In the genomic region with DNA sequence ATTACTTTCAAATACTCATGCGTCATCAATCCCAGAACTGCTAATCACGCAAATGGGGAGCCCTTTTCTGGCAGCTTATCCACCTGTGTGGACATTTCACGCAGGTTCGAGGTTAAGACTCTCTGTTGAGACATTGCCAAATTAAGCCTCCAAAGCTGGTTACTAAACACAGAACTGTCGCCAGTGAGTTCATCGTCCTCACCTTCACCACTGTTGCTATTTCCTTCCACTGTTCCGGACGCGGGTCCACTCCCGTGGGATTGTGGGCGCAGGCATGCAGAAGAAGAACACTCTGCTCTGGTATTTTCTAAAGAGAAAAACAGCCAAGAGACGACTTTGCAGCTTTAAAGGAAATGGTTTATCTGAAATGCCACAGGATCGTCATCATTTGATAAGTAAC, we compare ENCODE assay signal across 28 cellular contexts. TPM values are rescaled to one million over a fixed set of nuclear protein-coding genes. Genes with fewer than 3 reads are reported as not detected.
A peak's percentile ranks its signal among the peaks of the same experiment; 100 is the strongest.
DNase-seq lines count a peak whose midpoint lies in the region; ATAC-seq, FAIRE-seq and TF ChIP-seq lines count a peak whose summit lies in the region.
"Had no signal": no experiment of that assay in that cellular context is flagged by ENCODE, and none has a peak within 500 bp of the region (broad histone marks: within the 10 kb centered on the region; RNA-seq: fewer than 3 reads in every experiment).

No MANE protein-coding gene starts in this region.

- no peak for TF ChIP-seq EP300 in GM12878 (IDR thresholded peaks at IDR 0.05; ENCODE audit: borderline replicate concordance in 1 of 2, control insufficient read depth in 1 of 2, low read depth in 2 of 2, low read length in 2 of 2)
- TF ChIP-seq EP300 in HepG2 (IDR thresholded peaks at IDR 0.05; ENCODE audit: low read depth in 2 of 2, low read length in 2 of 2), result no peak
- TF ChIP-seq EP300 in HepG2 (CRISPR knock-in tag; IDR thresholded peaks at IDR 0.05; ENCODE audit: borderline replicate concordance), result no peak
- no peak for TF ChIP-seq EP300 in ovary (IDR thresholded peaks at IDR 0.05)

- no peak for TF ChIP-seq RAD21 in GM12878 (IDR thresholded peaks at IDR 0.05; ENCODE audit: insufficient read depth, low read depth, low read length)
- TF ChIP-seq RAD21 in HepG2 (CRISPR knock-in tag; IDR thresholded peaks at IDR 0.05), result no peak

- no peaks in the 10 kb centered on the region for H3K9me3 ChIP-seq in BLaER1 treated with 17β-estradiol and CSF1 and Interleukin-3, amounts not matched to agents 10 nM and 100 nM (replicated peaks in 1 of 11)
- H3K9me3 ChIP-seq in GM12878 (replicated peaks; ENCODE audit: control insufficient read depth, insufficient read depth, low read length) (no peaks in the 10 kb centered on the region), HepG2 (ENCODE audit: low read length) (no peaks in the 10 kb centered on the region), right lobe of liver (no peaks in the 10 kb centered on the region), neural progenitor cell (ENCODE audit: low read depth) (no peaks in the 10 kb centered on the region), ovary (no peaks in the 10 kb centered on the region)
- H3K9me3 ChIP-seq: BE2C had no signal

- POLR2A ChIA-PET in GM12878 (lab: Charles Lee), result no interaction called here
- POLR2A ChIA-PET in HepG2 (lab: Yijun Ruan, JAX), result no interaction called here

- H3F3A ChIP-seq in neural progenitor cell (ENCODE audit: low read depth), result no peaks in the 10 kb centered on the region

- peaks cover 27% of the 10 kb centered on the region for H3K36me3 Mint-ChIP-seq in neural progenitor cell
- H3K36me3 Mint-ChIP-seq in stimulated activated memory B cell treated with anti-CD40 and anti-IgM and Interleukin-4, amounts not matched to agents 10 μg/mL and 1 μg/mL and 100 μg/mL, for 72 hours, result peaks cover 64% of the 10 kb centered on the region

- ATAC-seq in GM12878 (no peak), HepG2 (no peak), right lobe of liver (peak; percentile 23 to 52 (median 48)), GM21529 (IDR thresholded peaks at IDR 0.05; ENCODE audit: unreplicated experiment) (no peak)
- ATAC-seq in stimulated activated memory B cell treated with anti-CD40 and anti-IgM and Interleukin-4, amounts not matched to agents 10 μg/mL and 1 μg/mL and 100 μg/mL, for 72 hours, result no peak

- H3K4me3 ChIP-seq in BLaER1 treated with 17β-estradiol and CSF1 and Interleukin-3, amounts not matched to agents 10 nM and 100 nM, result no peak overlapping the region
- no peak overlapping the region for H3K4me3 ChIP-seq in GM12878
- H3K4me3 ChIP-seq in HepG2 (replicated peaks in 1 of 3; ENCODE audit: insufficient read depth in 1 of 3, low read depth in 2 of 3, low read length in 3 of 3), result no peak overlapping the region
- H3K4me3 ChIP-seq in right lobe of liver, result no peak overlapping the region
- no peak overlapping the region for H3K4me3 ChIP-seq in neural progenitor cell
- H3K4me3 ChIP-seq in ovary, result no peak overlapping the region

- peak overlapping the region in 7 of 11 experiments; percentile 20 to 55 (median 45); a peak in 12 of 22 replicates for H3K4me2 ChIP-seq in BLaER1 treated with 17β-estradiol and CSF1 and Interleukin-3, amounts not matched to agents 10 nM and 100 nM
- H3K4me2 ChIP-seq in GM12878 (ENCODE audit: control insufficient read depth, insufficient read depth) (no peak overlapping the region), HepG2 (ENCODE audit: low read depth, low read length) (no peak overlapping the region), neural progenitor cell (no peak overlapping the region)

- RAD21 ChIA-PET in GM12878 (lab: Charles Lee; ENCODE audit: unreplicated experiment), result no interaction called here

- intact Hi-C loops in GM12878 (cut with micrococcal nuclease; ENCODE audit: unreplicated experiment), result no loop called here
- intact Hi-C loops in HepG2 (cut with micrococcal nuclease; ENCODE audit: unreplicated experiment), result no loop called here
- intact Hi-C loops in right lobe of liver (cut with DNase I), result no loop called here
- intact Hi-C loops in ovary (cut with DNase I), result no loop called here

- H3K9me3 Mint-ChIP-seq in neural progenitor cell, result no peaks in the 10 kb centered on the region
- H3K9me3 Mint-ChIP-seq in stimulated activated memory B cell treated with anti-CD40 and anti-IgM and Interleukin-4, amounts not matched to agents 10 μg/mL and 1 μg/mL and 100 μg/mL, for 72 hours, result no peaks in the 10 kb centered on the region
- H3K9me3 Mint-ChIP-seq: CD14-positive monocyte; CD4-positive, alpha-beta memory T cell; CD4-positive, CD25-positive, alpha-beta regulatory T cell; CD8-positive, alpha-beta memory T cell had no signal

- FAIRE-seq in GM12878 (lab: Jason Lieb, UNC) (no peak), HepG2 (lab: Jason Lieb, UNC) (no peak)
- FAIRE-seq: A204.1, G401.6, GM12891, GM19239 had no signal

- H3K27me3 ChIP-seq in BLaER1 treated with 17β-estradiol and CSF1 and Interleukin-3, amounts not matched to agents 10 nM and 100 nM, result no peaks in the 10 kb centered on the region
- H3K27me3 ChIP-seq in GM12878 (replicated peaks in 1 of 2; ENCODE audit: control insufficient read depth in 2 of 2, insufficient read depth in 2 of 2, low read length in 1 of 2) (no peaks in the 10 kb centered on the region), HepG2 (ENCODE audit: control insufficient read depth in 1 of 2, insufficient read depth in 2 of 2, low read length in 2 of 2) (no peaks in the 10 kb centered on the region), right lobe of liver (no peaks in the 10 kb centered on the region), neural progenitor cell (no peaks in the 10 kb centered on the region), ovary (no peaks in the 10 kb centered on the region)
- H3K27me3 ChIP-seq: BE2C had no signal

- H3K27ac Mint-ChIP-seq in neural progenitor cell, result no peak overlapping the region
- H3K27ac Mint-ChIP-seq in stimulated activated memory B cell treated with anti-CD40 and anti-IgM and Interleukin-4, amounts not matched to agents 10 μg/mL and 1 μg/mL and 100 μg/mL, for 72 hours, result no peak overlapping the region
- H3K27ac Mint-ChIP-seq: CD14-positive monocyte had no signal

- BruUV-seq in GM12878 (replicated peaks; lab: Mats Ljungman, UMichigan) (TSS peak; percentile 30), HepG2 (replicated peaks; lab: Mats Ljungman, UMichigan) (TSS peak; percentile 22)

- TF ChIP-seq POLR2A in GM12878 (IDR thresholded peaks at IDR 0.05; ENCODE audit: low read depth, low read length) (no peak), HepG2 (IDR thresholded peaks at IDR 0.05; ENCODE audit: insufficient read depth in 1 of 2, low read depth in 2 of 2, low read length in 2 of 2) (no peak), right lobe of liver (IDR thresholded peaks at IDR 0.05) (no peak), ovary (IDR thresholded peaks at IDR 0.05) (no peak)

- H3K4me3 Mint-ChIP-seq in neural progenitor cell, result no peak overlapping the region
- no peak overlapping the region for H3K4me3 Mint-ChIP-seq in stimulated activated memory B cell treated with anti-CD40 and anti-IgM and Interleukin-4, amounts not matched to agents 10 μg/mL and 1 μg/mL and 100 μg/mL, for 72 hours
- H3K4me3 Mint-ChIP-seq: CD14-positive monocyte; CD4-positive, alpha-beta memory T cell; CD4-positive, CD25-positive, alpha-beta regulatory T cell; CD8-positive, alpha-beta memory T cell had no signal

- H3K36me3 ChIP-seq in BLaER1 treated with 17β-estradiol and CSF1 and Interleukin-3, amounts not matched to agents 10 nM and 100 nM, result peaks cover 96 to 100% (median 99%) of the 10 kb centered on the region in 11 experiments
- H3K36me3 ChIP-seq in GM12878 (ENCODE audit: control insufficient read depth in 2 of 2, insufficient read depth in 2 of 2, low read length in 1 of 2), result peaks cover 11 to 22% of the 10 kb centered on the region in 2 experiments
- H3K36me3 ChIP-seq in HepG2 (replicated peaks in 1 of 2; ENCODE audit: control insufficient read depth in 1 of 2, insufficient read depth in 2 of 2, low read length in 2 of 2), result peaks cover 27 to 60% of the 10 kb centered on the region in 2 experiments; a peak in 4 of 5 replicates
- H3K36me3 ChIP-seq in right lobe of liver, result peaks cover 0 to 82% (median 24%) of the 10 kb centered on the region in 4 donors
- H3K36me3 ChIP-seq in neural progenitor cell, result no peaks in the 10 kb centered on the region
- no peaks in the 10 kb centered on the region for H3K36me3 ChIP-seq in ovary

- peaks cover 0 to 21% (median 1%) of the 10 kb centered on the region in 11 experiments; a peak in 8 of 22 replicates for H4K20me1 ChIP-seq in BLaER1 treated with 17β-estradiol and CSF1 and Interleukin-3, amounts not matched to agents 10 nM and 100 nM
- H4K20me1 ChIP-seq in GM12878 (ENCODE audit: control insufficient read depth, insufficient read depth) (no peaks in the 10 kb centered on the region), HepG2 (ENCODE audit: insufficient read depth, low read length) (peaks cover 13% of the 10 kb centered on the region; the same call in 1 of the 2 replicates), neural progenitor cell (ENCODE audit: low read depth) (no peaks in the 10 kb centered on the region)

- H3K9ac ChIP-seq in BLaER1 treated with 17β-estradiol and CSF1 and Interleukin-3, amounts not matched to agents 10 nM and 100 nM, result 0 out of 22 replicates have a peak overlapping the region, but pooled peaks of 1 of the 11 experiments have one; percentile 18
- H3K9ac ChIP-seq in GM12878 (ENCODE audit: control insufficient read depth, insufficient read depth, low read length) (no peak overlapping the region), HepG2 (ENCODE audit: insufficient read depth, low read depth, low read length) (no peak overlapping the region), neural progenitor cell (no peak overlapping the region)

- no peak overlapping the region for H2AFZ ChIP-seq in GM12878 (ENCODE audit: control insufficient read depth, low read depth, low read length)
- H2AFZ ChIP-seq in HepG2 (ENCODE audit: low read length), result no peak overlapping the region
- H2AFZ ChIP-seq in neural progenitor cell (replicated peaks), result no peak overlapping the region

- WGBS in GM12878 (ENCODE audit: insufficient coverage, insufficient replicate concordance, low lambda C conversion rate, missing lambda C conversion rate), result 92% methylated on average over 13 of the region's 13 CpGs
- WGBS in HepG2 (ENCODE audit: low lambda C conversion rate), result 99% methylated on average over 13 of the region's 13 CpGs
- WGBS in right lobe of liver (ENCODE audit: insufficient coverage, low coverage, low lambda C conversion rate, missing lambda C conversion rate), result 32% methylated on average over 12 of the region's 13 CpGs
- WGBS in ovary, 3 donors, result 88 to 92% (median 89%) methylated on average over 13 of the region's 13 CpGs

- no peak overlapping the region; a peak in 1 of 22 replicates for H3K27ac ChIP-seq in BLaER1 treated with 17β-estradiol and CSF1 and Interleukin-3, amounts not matched to agents 10 nM and 100 nM
- H3K27ac ChIP-seq in GM12878 (ENCODE audit: control insufficient read depth, insufficient read depth), result no peak overlapping the region
- no peak overlapping the region for H3K27ac ChIP-seq in HepG2 (ENCODE audit: extremely low read length, insufficient read depth, low read length)
- H3K27ac ChIP-seq in right lobe of liver, result peak overlapping the region in 2 of 3 donors; percentile 86 to 97
- H3K27ac ChIP-seq in neural progenitor cell, result no peak overlapping the region
- H3K27ac ChIP-seq in ovary, result no peak overlapping the region

- no peaks in the 10 kb centered on the region for H3K4me1 Mint-ChIP-seq in neural progenitor cell
- H3K4me1 Mint-ChIP-seq in stimulated activated memory B cell treated with anti-CD40 and anti-IgM and Interleukin-4, amounts not matched to agents 10 μg/mL and 1 μg/mL and 100 μg/mL, for 72 hours, result no peaks in the 10 kb centered on the region
- H3K4me1 Mint-ChIP-seq: CD14-positive monocyte; CD4-positive, alpha-beta memory T cell; CD4-positive, CD25-positive, alpha-beta regulatory T cell; CD8-positive, alpha-beta memory T cell had no signal

- TF ChIP-seq CTCF in GM12878 (IDR thresholded peaks at IDR 0.05 in 2 of 3, conservative IDR thresholded peaks at IDR 0.05 in 1 of 3; ENCODE audit: control insufficient read depth in 2 of 3, extremely low read depth in 1 of 3, insufficient read depth in 1 of 3, low read depth in 3 of 3, low read length in 3 of 3) (no peak), HepG2 (CRISPR knock-in tag; IDR thresholded peaks at IDR 0.05) (no peak), right lobe of liver (IDR thresholded peaks at IDR 0.05) (no peak), neural progenitor cell (IDR thresholded peaks at IDR 0.05) (no peak), ovary (IDR thresholded peaks at IDR 0.05) (no peak)

- SMC1A ChIA-PET in GM12878 (lab: Charles Lee; ENCODE audit: uncharacterized antibody, unreplicated experiment), result no interaction called here

- H3K79me2 ChIP-seq in GM12878 (ENCODE audit: control insufficient read depth, insufficient read depth, low read length) (no peaks in the 10 kb centered on the region), HepG2 (ENCODE audit: insufficient read depth, low read length) (no peaks in the 10 kb centered on the region), neural progenitor cell (ENCODE audit: low read depth) (no peaks in the 10 kb centered on the region)

- H3K4me1 ChIP-seq in BLaER1 treated with 17β-estradiol and CSF1 and Interleukin-3, amounts not matched to agents 10 nM and 100 nM, result peaks cover 0 to 22% (median 17%) of the 10 kb centered on the region in 10 experiments; a peak in 13 of 20 replicates
- no peaks in the 10 kb centered on the region for H3K4me1 ChIP-seq in GM12878 (ENCODE audit: control insufficient read depth, insufficient read depth, low read length)
- peaks cover 21% of the 10 kb centered on the region for H3K4me1 ChIP-seq in HepG2 (ENCODE audit: insufficient read depth, low read length)
- peaks cover 0 to 52% (median 24%) of the 10 kb centered on the region in 4 donors for H3K4me1 ChIP-seq in right lobe of liver
- no peaks in the 10 kb centered on the region for H3K4me1 ChIP-seq in neural progenitor cell
- no peaks in the 10 kb centered on the region for H3K4me1 ChIP-seq in ovary (ENCODE audit: insufficient read depth)
- H3K4me1 ChIP-seq: BE2C had no signal

- DNase-seq in GM12878 (ENCODE audit: low read depth, low spot score) (no peak), HepG2 (ENCODE audit: low spot score) (no peak), right lobe of liver (peak in 2 of 3 donors; percentile 73 to 75), neural progenitor cell (ENCODE audit: low spot score) (no peak), ovary (no peak)
- DNase-seq: 8988T; ACHN; BE2C; C1 segment of cervical spinal cord; CD4-positive, alpha-beta memory T cell; CD4-positive, CD25-positive, alpha-beta regulatory T cell; CD8-positive, alpha-beta memory T cell; COR-L47; DMS 273 treated with DMSO at 0.1 percent for 48 hours; DMS153; DMS53; DMS79; DND-41; EL; GF-D8 had no signal

- in situ Hi-C loops in GM12878 (cut with MboI), result no loop called here
- in situ Hi-C loops in HepG2 (cut with HindIII; ENCODE audit: extremely low pct_ligation_motif_present, low pct_unique_long_range_greater_than_20kb), result no loop called here

- H3K27me3 Mint-ChIP-seq in neural progenitor cell (ENCODE audit: insufficient read depth, low read depth), result peaks cover under 1% of the 10 kb centered on the region
- H3K27me3 Mint-ChIP-seq in stimulated activated memory B cell treated with anti-CD40 and anti-IgM and Interleukin-4, amounts not matched to agents 10 μg/mL and 1 μg/mL and 100 μg/mL, for 72 hours, result no peaks in the 10 kb centered on the region
- H3K27me3 Mint-ChIP-seq: CD4-positive, alpha-beta memory T cell; CD4-positive, CD25-positive, alpha-beta regulatory T cell; CD8-positive, alpha-beta memory T cell had no signal

- CTCF ChIA-PET in GM12878 (lab: Yijun Ruan, JAX), result interaction anchor here (0.6 to 1.0 kb wide), 3 partner anchors 11 to 240 kb away, joined by 3 to 5 read pairs (median 3); no protein-coding TSS in a partner anchor
- CTCF ChIA-PET in HepG2 (lab: Yijun Ruan, JAX; ENCODE audit: low intra/inter-chr PET ratio, low total read pairs), result no interaction called here

RNA-seq across cellular contexts. Expression of a gene that starts 16.1 kb away (rescaled TPM):
- 34.0 and 35.6 TPM in 2 replicates for total RNA-seq in GM12878 (2013; cell fraction: nucleolus; rRNA removed)
- total RNA-seq in GM12878 (2014; rRNA removed) (86.4 and 91.0 TPM in 2 replicates), GM12878 (2014; rRNA removed; fragmentation: Illumina TruSeq; extraction: Trizol) (53.9 and 54.7 TPM in 2 replicates), GM12878 (2021) (131 and 132 TPM in 2 replicates), HepG2 (2016; rRNA removed; fragmentation: Illumina TruSeq; extraction: Trizol) (121 and 160 TPM in 2 replicates), right lobe of liver (100 to 1,000 TPM; 117 to 196 (median 169) TPM), neural progenitor cell (ENCODE audit: low replicate concordance) (77.2 and 91.6 TPM in 2 replicates), ovary (10 to 100 TPM; 23.7 to 63.9 (median 53.9) TPM)
- 44.9 TPM for polyA plus RNA-seq in GM12878 (2011; ENCODE audit: low read depth)
- polyA plus RNA-seq in GM12878 (2011; rRNA removed) (39.2 and 41.7 TPM in 2 replicates), GM12878 (2014; fragmentation: Illumina TruSeq; extraction: Trizol) (145 and 156 TPM in 2 replicates), GM12878 (2014; fragmentation: Nextera tagmentation; extraction: Ambion mirVana) (10 to 100 TPM; 79.4 to 81.0 TPM), GM12878 (2014; rRNA removed) (59.3 and 63.2 TPM in 2 replicates), GM12878 (2016; fragmentation: Nextera tagmentation; extraction: Ambion mirVana) (100 to 1,000 TPM; 231 to 235 TPM), HepG2 (2011; rRNA removed) (28.9 and 32.6 TPM in 2 replicates), ovary (100 to 1,000 TPM in 1 of 2 donors, 10 to 100 TPM in 1; 31.9 to 121 TPM)
- 48.2 and 71.8 TPM in 2 replicates for polyA plus RNA-seq in GM12878 (2011; cell fraction: cytosol; rRNA removed)
- polyA plus RNA-seq in GM12878 (2011; cell fraction: nucleus; rRNA removed), result 66.9 and 82.5 TPM in 2 replicates
- polyA plus RNA-seq in GM12878 (2012), result 49.6 and 65.4 TPM in 2 replicates
- 46.4 and 47.4 TPM in 2 replicates for polyA minus RNA-seq in GM12878 (2011; rRNA and poly(A)+ RNA removed)
- 55.7 and 57.1 TPM in 2 replicates for polyA minus RNA-seq in GM12878 (2011; cell fraction: cytosol; rRNA and poly(A)+ RNA removed)
- 15.7 and 25.8 TPM in 2 replicates for polyA minus RNA-seq in GM12878 (2011; cell fraction: nucleus; rRNA and poly(A)+ RNA removed)
- total RNA-seq in HepG2 (2016; cell fraction: cytosol; rRNA removed; fragmentation: Illumina TruSeq; extraction: Trizol; ENCODE audit: low read depth), result 26.4 and 30.5 TPM in 2 replicates
- 124 and 142 TPM in 2 replicates for total RNA-seq in HepG2 (2016; cell fraction: insoluble cytoplasmic fraction; rRNA removed; fragmentation: Illumina TruSeq; extraction: Trizol)
- 67.7 and 68.3 TPM in 2 replicates for total RNA-seq in HepG2 (2016; cell fraction: membrane; rRNA removed; fragmentation: Illumina TruSeq; extraction: Trizol)
- 69.5 and 80.4 TPM in 2 replicates for total RNA-seq in HepG2 (2016; cell fraction: nucleus; rRNA removed; fragmentation: Illumina TruSeq; extraction: Trizol)
- polyA plus RNA-seq in HepG2 (2011; cell fraction: cytosol; rRNA removed), result 31.0 and 41.3 TPM in 2 replicates
- 33.5 and 44.0 TPM in 2 replicates for polyA plus RNA-seq in HepG2 (2011; cell fraction: nucleus; rRNA removed)
- 91.3 and 110 TPM in 2 replicates for polyA plus RNA-seq in HepG2 (2012)
- 27.9 and 30.5 TPM in 2 replicates for polyA plus RNA-seq in HepG2 (2016; cell fraction: cytosol; fragmentation: Illumina TruSeq; extraction: Trizol; ENCODE audit: low read depth)
- 167 and 192 TPM in 2 replicates for polyA plus RNA-seq in HepG2 (2016; cell fraction: insoluble cytoplasmic fraction; fragmentation: Illumina TruSeq; extraction: Trizol; ENCODE audit: low read depth)
- polyA plus RNA-seq in HepG2 (2016; cell fraction: membrane; fragmentation: Illumina TruSeq; extraction: Trizol; ENCODE audit: low read depth), result 54.8 and 61.1 TPM in 2 replicates
- polyA plus RNA-seq in HepG2 (2016; cell fraction: nucleus; fragmentation: Illumina TruSeq; extraction: Trizol; ENCODE audit: insufficient read depth, low read depth), result 103 and 108 TPM in 2 replicates
- polyA minus RNA-seq in HepG2 (2011; rRNA and poly(A)+ RNA removed; ENCODE audit: low replicate concordance), result 39.6 and 63.7 TPM in 2 replicates
- 84.3 and 87.1 TPM in 2 replicates for polyA minus RNA-seq in HepG2 (2011; cell fraction: cytosol; rRNA and poly(A)+ RNA removed)
- 30.4 and 44.4 TPM in 2 replicates for polyA minus RNA-seq in HepG2 (2011; cell fraction: nucleus; rRNA and poly(A)+ RNA removed)

RNA-seq across cellular contexts. Expression of a gene that starts 33.4 kb away (rescaled TPM):
- total RNA-seq in GM12878 (2013; cell fraction: nucleolus; rRNA removed), result 16.7 and 19.5 TPM in 2 replicates
- total RNA-seq in GM12878 (2014; rRNA removed) (3.0 and 3.8 TPM in 2 replicates), GM12878 (2014; rRNA removed; fragmentation: Illumina TruSeq; extraction: Trizol) (3.4 and 4.0 TPM in 2 replicates), GM12878 (2021) (6.2 and 7.8 TPM in 2 replicates), HepG2 (2016; rRNA removed; fragmentation: Illumina TruSeq; extraction: Trizol) (6.2 and 14.1 TPM in 2 replicates), right lobe of liver (10 to 100 TPM; 11.4 to 23.8 (median 14.3) TPM), neural progenitor cell (ENCODE audit: low replicate concordance) (9.8 and 13.8 TPM in 2 replicates), ovary (10 to 100 TPM in 3 of 7 donors, 1 to 10 TPM in 4; 3.3 to 14.6 (median 9.7) TPM)
- 2.2 TPM for polyA plus RNA-seq in GM12878 (2011; ENCODE audit: low read depth)
- polyA plus RNA-seq in GM12878 (2011; rRNA removed) (1.1 and 2.8 TPM in 2 replicates), GM12878 (2014; fragmentation: Illumina TruSeq; extraction: Trizol) (4.9 and 5.5 TPM in 2 replicates), GM12878 (2014; fragmentation: Nextera tagmentation; extraction: Ambion mirVana) (1 to 10 TPM; 1.4 TPM), GM12878 (2014; rRNA removed) (5.8 and 6.1 TPM in 2 replicates), GM12878 (2016; fragmentation: Nextera tagmentation; extraction: Ambion mirVana) (1 to 10 TPM; 5.6 to 5.9 TPM), HepG2 (2011; rRNA removed) (13.2 and 17.0 TPM in 2 replicates), ovary (10 to 100 TPM in 1 of 2 donors, 1 to 10 TPM in 1; 5.4 to 10.5 TPM)
- polyA plus RNA-seq in GM12878 (2011; cell fraction: cytosol; rRNA removed), result 3.1 and 4.5 TPM in 2 replicates
- 4.4 and 7.4 TPM in 2 replicates for polyA plus RNA-seq in GM12878 (2011; cell fraction: nucleus; rRNA removed)
- 2.8 and 3.4 TPM in 2 replicates for polyA plus RNA-seq in GM12878 (2012)
- 8.6 and 8.7 TPM in 2 replicates for polyA minus RNA-seq in GM12878 (2011; rRNA and poly(A)+ RNA removed)
- 1.9 and 4.0 TPM in 2 replicates for polyA minus RNA-seq in GM12878 (2011; cell fraction: cytosol; rRNA and poly(A)+ RNA removed)
- polyA minus RNA-seq in GM12878 (2011; cell fraction: nucleus; rRNA and poly(A)+ RNA removed), result 5.8 and 14.1 TPM in 2 replicates
- 4.6 and 5.0 TPM in 2 replicates for total RNA-seq in HepG2 (2016; cell fraction: cytosol; rRNA removed; fragmentation: Illumina TruSeq; extraction: Trizol; ENCODE audit: low read depth)
- total RNA-seq in HepG2 (2016; cell fraction: insoluble cytoplasmic fraction; rRNA removed; fragmentation: Illumina TruSeq; extraction: Trizol), result 5.2 and 14.1 TPM in 2 replicates
- total RNA-seq in HepG2 (2016; cell fraction: membrane; rRNA removed; fragmentation: Illumina TruSeq; extraction: Trizol), result 5.8 and 6.5 TPM in 2 replicates
- total RNA-seq in HepG2 (2016; cell fraction: nucleus; rRNA removed; fragmentation: Illumina TruSeq; extraction: Trizol), result 27.7 and 28.1 TPM in 2 replicates
- 9.7 and 10.5 TPM in 2 replicates for polyA plus RNA-seq in HepG2 (2011; cell fraction: cytosol; rRNA removed)
- polyA plus RNA-seq in HepG2 (2011; cell fraction: nucleus; rRNA removed), result 26.4 and 29.4 TPM in 2 replicates
- 7.1 and 10.6 TPM in 2 replicates for polyA plus RNA-seq in HepG2 (2012)
- 1.0 and 1.3 TPM in 2 replicates for polyA plus RNA-seq in HepG2 (2016; cell fraction: cytosol; fragmentation: Illumina TruSeq; extraction: Trizol; ENCODE audit: low read depth)
- 5.1 and 5.6 TPM in 2 replicates for polyA plus RNA-seq in HepG2 (2016; cell fraction: insoluble cytoplasmic fraction; fragmentation: Illumina TruSeq; extraction: Trizol; ENCODE audit: low read depth)
- 2.3 and 3.2 TPM in 2 replicates for polyA plus RNA-seq in HepG2 (2016; cell fraction: membrane; fragmentation: Illumina TruSeq; extraction: Trizol; ENCODE audit: low read depth)
- 32.4 and 36.5 TPM in 2 replicates for polyA plus RNA-seq in HepG2 (2016; cell fraction: nucleus; fragmentation: Illumina TruSeq; extraction: Trizol; ENCODE audit: insufficient read depth, low read depth)
- 42.7 and 51.0 TPM in 2 replicates for polyA minus RNA-seq in HepG2 (2011; rRNA and poly(A)+ RNA removed; ENCODE audit: low replicate concordance)
- polyA minus RNA-seq in HepG2 (2011; cell fraction: cytosol; rRNA and poly(A)+ RNA removed), result 8.7 and 12.4 TPM in 2 replicates
- polyA minus RNA-seq in HepG2 (2011; cell fraction: nucleus; rRNA and poly(A)+ RNA removed), result 30.5 and 35.6 TPM in 2 replicates

Comparison
In these comparisons a context has a peak if more than half of its experiments do, and no peak if none do; other contexts are left out.
1. H3K27ac ChIP-seq: peak in right lobe of liver (2 of 3); none in BLaER1 treated with 17β-estradiol and CSF1 and Interleukin-3, amounts not matched to agents 10 nM and 100 nM (0 of 11), GM12878 (single experiment), HepG2 (single experiment), neural progenitor cell (single experiment) and ovary (0 of 2).
2. ATAC-seq: peak in right lobe of liver (4 of 4); none in GM12878 (single experiment), HepG2 (single experiment), stimulated activated memory B cell treated with anti-CD40 and anti-IgM and Interleukin-4, amounts not matched to agents 10 μg/mL and 1 μg/mL and 100 μg/mL, for 72 hours (single experiment) and GM21529 (single experiment).
3. DNase-seq: peak in right lobe of liver (2 of 3); none in GM12878 (single experiment), HepG2 (single experiment), neural progenitor cell (single experiment) and ovary (0 of 5).
4. H3K4me2 ChIP-seq: peak in BLaER1 treated with 17β-estradiol and CSF1 and Interleukin-3, amounts not matched to agents 10 nM and 100 nM (7 of 11); none in GM12878 (single experiment), HepG2 (single experiment) and neural progenitor cell (single experiment).